ENCODE assay signal across 26 cellular contexts in the genomic region with DNA sequence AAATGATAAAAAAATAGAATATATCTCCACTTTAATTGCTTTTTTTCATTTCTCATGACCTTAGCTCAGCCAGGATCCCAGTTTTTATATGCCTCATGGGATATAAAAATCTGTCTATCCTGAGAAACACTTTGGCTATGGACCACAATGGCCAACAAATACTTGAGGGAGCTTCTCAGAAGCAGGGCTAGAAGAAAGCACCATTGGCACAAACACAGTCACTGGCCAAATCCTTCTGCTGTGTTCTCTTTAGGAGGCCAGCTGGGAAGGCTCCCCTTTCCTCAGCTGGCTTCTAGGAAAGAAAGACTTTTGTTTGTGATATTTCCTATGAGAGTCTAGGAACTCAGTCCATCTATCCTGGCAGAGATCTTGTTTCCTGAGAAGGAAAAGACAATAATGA.
"Had no signal": no experiment of that assay in that cellular context is flagged by ENCODE, and none has a peak within 500 bp of the region (broad histone marks: within the 10 kb centered on the region; RNA-seq: fewer than 3 reads in every experiment).

No MANE protein-coding gene starts in this region.

- DNase-seq: stimulated activated CD4-positive, alpha-beta T cell treated with anti-CD3 and anti-CD28 coated beads, Interleukin-2, amount 100 ng/mL, for 48 hours; stimulated activated CD4-positive, alpha-beta T cell treated with anti-CD3 and anti-CD28 coated beads, Interleukin-4, amount 100 ng/mL, for 1 hour; stimulated activated CD4-positive, alpha-beta T cell treated with anti-CD3 and anti-CD28 coated beads, Interleukin-4, amount 100 ng/mL, for 24 hours; stimulated activated CD4-positive, alpha-beta T cell treated with anti-CD3 and anti-CD28 coated beads, Interleukin-4, amount 100 ng/mL, for 4 hours; stimulated activated CD8-positive, alpha-beta memory T cell treated with anti-CD3 and anti-CD28 coated beads, Interleukin-4, amount 100 ng/mL, for 48 hours; stimulated activated naive B cell treated with anti-CD40 and anti-IgM and Interleukin-4, amounts not matched to agents 10 μg/mL and 1 μg/mL and 100 μg/mL, for 72 hours; stimulated activated naive CD4-positive, alpha-beta T cell; stimulated activated naive CD4-positive, alpha-beta T cell treated with Interleukin-2 at 50 U/mL for 16 hours; stimulated activated naive CD8-positive, alpha-beta T cell treated with anti-CD3 and anti-CD28 coated beads, Interleukin-15, amount 100 ng/mL, for 72 hours; stimulated activated naive CD8-positive, alpha-beta T cell treated with anti-CD3 and anti-CD28 coated beads, Interleukin-15, Interleukin-2, amounts not matched to agents 100 U/mL and 50 U/mL, for 24 hours; stomach; substantia nigra; testis; thyroid gland; tibial artery; transverse colon; trophoblast cell; upper lobe of left lung; upper lobe of right lung; uterus had no signal

- H3K36me3 ChIP-seq: stomach, suprapubic skin, thoracic aorta, thyroid gland, tibial artery, tibial nerve, transverse colon, upper lobe of left lung, upper lobe of right lung, uterus, vagina had no signal

- H3K4me1 ChIP-seq: stomach, suprapubic skin, testis, thyroid gland, tibial artery, tibial nerve, transverse colon, upper lobe of left lung, upper lobe of right lung, uterus, vagina had no signal

- ATAC-seq: stimulated activated effector memory CD8-positive, alpha-beta T cell treated with anti-CD3 and anti-CD28 coated beads, Interleukin-12 subunit alpha, Interleukin-12 subunit beta, amount 100 ng/mL, for 72 hours; stimulated activated memory B cell treated with anti-CD40 and anti-IgM and Interleukin-4, amounts not matched to agents 10 μg/mL and 1 μg/mL and 100 μg/mL, for 72 hours; stimulated activated naive B cell treated with anti-CD40 and anti-IgM and Interleukin-4, amounts not matched to agents 10 μg/mL and 1 μg/mL and 100 μg/mL, for 72 hours; stimulated activated naive CD8-positive, alpha-beta T cell treated with anti-CD3 and anti-CD28 coated beads, Interleukin-15, amount 100 ng/mL, for 72 hours; stimulated activated naive CD8-positive, alpha-beta T cell treated with anti-CD3 and anti-CD28 coated beads, Interleukin-15, Interleukin-2, amounts not matched to agents 100 U/mL and 50 U/mL, for 24 hours; upper lobe of right lung had no signal

- H3K27ac ChIP-seq: stomach, suprapubic skin, testis, thoracic aorta, thyroid gland, tibial artery, tibial nerve, transverse colon, upper lobe of left lung, upper lobe of right lung, uterus, vagina had no signal

- H3K27me3 ChIP-seq: stomach, suprapubic skin, testis, thyroid gland, tibial artery, tibial nerve, transverse colon, upper lobe of left lung, upper lobe of right lung, uterus, vagina had no signal

- H3K9me3 ChIP-seq: suprapubic skin, testis, thoracic aorta, thyroid gland, tibial artery, transverse colon, upper lobe of right lung, uterus, vagina had no signal

- H3K4me3 ChIP-seq: stomach, suprapubic skin, testis, thoracic aorta, thyroid gland, tibial artery, tibial nerve, transverse colon, upper lobe of left lung, upper lobe of right lung, uterus, vagina had no signal
